16 cellular contexts compared by ENCODE assay signal in genomic region chr9:123678878-123679329, GRCh38.
A peak's percentile ranks its signal among the peaks of the same experiment; 100 is the strongest.
DNase-seq lines count a peak whose midpoint lies in the region; ATAC-seq, FAIRE-seq and TF ChIP-seq lines count a peak whose summit lies in the region.
"Had no signal": no experiment of that assay in that cellular context is flagged by ENCODE, and none has a peak within 500 bp of the region (broad histone marks: within the 10 kb centered on the region; RNA-seq: fewer than 3 reads in every experiment).

No MANE protein-coding gene starts in this region.

- POLR2A ChIA-PET in A549 (lab: Yijun Ruan, JAX): no interaction called here
- POLR2A ChIA-PET in PC-3 (lab: Charles Lee; ENCODE audit: unreplicated experiment): no interaction called here

- FAIRE-seq in A549 (lab: Jason Lieb, UNC): no peak
- FAIRE-seq: colon had no signal

- H3K9me2 ChIP-seq in PC-3 (replicated peaks; ENCODE audit: low read length): no peaks in the 10 kb centered on the region

- no peak overlapping the region; a peak in 1 of 7 replicates for H3K27ac Mint-ChIP-seq in H9
- H3K27ac Mint-ChIP-seq: activated naive CD4-positive, alpha-beta T cell treated with anti-CD3 and anti-CD28 coated beads for 36 hours; stimulated activated effector memory CD8-positive, alpha-beta T cell treated with anti-CD3 and anti-CD28 coated beads, Interleukin-12 subunit alpha, Interleukin-12 subunit beta, amount 100 ng/mL, for 72 hours had no signal

- no peak overlapping the region for H4K91ac ChIP-seq in H9 (ENCODE audit: insufficient read length, low read depth, low read length)

- peak overlapping the region; percentile 64 for H3K4me2 ChIP-seq in A549
- peak overlapping the region; percentile 63 for H3K4me2 ChIP-seq in PC-3 (ENCODE audit: low read length)
- H3K4me2 ChIP-seq in H9 (ENCODE audit: insufficient read depth, insufficient read length, low read length): no peak overlapping the region

- H2BK20ac ChIP-seq in H9 (ENCODE audit: low read depth, low read length, poor library complexity, severe bottlenecking): no peak overlapping the region

- no peak overlapping the region for H4K5ac ChIP-seq in H9 (ENCODE audit: insufficient read length, low read depth, low read length)

- H3K9me3 Mint-ChIP-seq in H9: peaks cover 8 to 11% of the 10 kb centered on the region in 2 experiments
- H3K9me3 Mint-ChIP-seq: stimulated activated effector memory CD8-positive, alpha-beta T cell treated with anti-CD3 and anti-CD28 coated beads, Interleukin-12 subunit alpha, Interleukin-12 subunit beta, amount 100 ng/mL, for 72 hours had no signal

- H3K27me3 Mint-ChIP-seq in H9 (ENCODE audit: low read depth): peaks cover 1% of the 10 kb centered on the region; the same call in 1 of the 2 replicates

- H2BK120ac ChIP-seq in H9 (ENCODE audit: low read depth, low read length, poor library complexity, severe bottlenecking): no peak overlapping the region

- H4K8ac ChIP-seq in H9 (replicated peaks; ENCODE audit: insufficient read length, low read depth, low read length): no peak overlapping the region

- TF ChIP-seq RAD21 in A549 (conservative IDR thresholded peaks at IDR 0.05 in 1 of 2, IDR thresholded peaks at IDR 0.05 in 1 of 2): no peak

- BruUV-seq in PC-3 (replicated peaks; lab: Mats Ljungman, UMichigan): no TSS peak

- ATAC-seq in A549 (no peak; a peak in 1 of 6 replicates), PC-3 (peak; percentile 27), left lung (peak; percentile 36), GM19455 (IDR thresholded peaks at IDR 0.05; ENCODE audit: unreplicated experiment) (no peak)

- H3F3A ChIP-seq in PC-3 (ENCODE audit: low read length, unreplicated experiment): no peaks in the 10 kb centered on the region

- H2BK12ac ChIP-seq in H9 (ENCODE audit: insufficient read length, low read depth, low read length): no peak overlapping the region

- H3K36me3 ChIP-seq in PC-3 (ENCODE audit: low read depth, low read length) (no peaks in the 10 kb centered on the region), left lung (peaks cover 0 to 5% of the 10 kb centered on the region in 2 donors)
- H3K36me3 ChIP-seq: esophagus muscularis mucosa had no signal

- H3K79me1 ChIP-seq in H9 (ENCODE audit: insufficient read depth, low read depth, low read length, poor library complexity, severe bottlenecking): no peaks in the 10 kb centered on the region

- H3K9me3 ChIP-seq in A549 (peaks cover 4% of the 10 kb centered on the region; the same call in 1 of the 3 replicates), PC-3 (ENCODE audit: low read length) (no peaks in the 10 kb centered on the region), left lung (no peaks in the 10 kb centered on the region), H9 (ENCODE audit: control insufficient read depth, low read depth, low read length) (no peaks in the 10 kb centered on the region)
- H3K9me3 ChIP-seq: esophagus muscularis mucosa had no signal

- H3T11ph ChIP-seq in H9 (ENCODE audit: low read length): no peak overlapping the region

- 0 out of 6 replicates have a peak overlapping the region, but pooled peaks of 1 of the 2 experiments have one; percentile 32 for H3K27ac ChIP-seq in A549
- H3K27ac ChIP-seq in PC-3 (ENCODE audit: low read length): peak overlapping the region; percentile 75
- no peak overlapping the region for H3K27ac ChIP-seq in left lung
- no peak overlapping the region for H3K27ac ChIP-seq in H9 (ENCODE audit: insufficient read length, low read depth, low read length)
- H3K27ac ChIP-seq: esophagus muscularis mucosa had no signal

- no peak overlapping the region for H3K56ac ChIP-seq in H9 (ENCODE audit: insufficient read length, low read depth, low read length)

- DNase-seq in A549 (ENCODE audit: low read depth in 1 of 2, low spot score in 1 of 2): no peak
- no peak for DNase-seq in GM12865 (ENCODE audit: low read depth)
- DNase-seq in PC-3: peak; percentile 14
- DNase-seq in left lung: no peak
- no peak for DNase-seq in GM13976 (ENCODE audit: low spot score)
- DNase-seq in NCI-H1436 treated with DMSO at 0.1 percent for 48 hours (lab: John Stamatoyannopoulos, UW): no peak
- DNase-seq in H9: no peak
- DNase-seq: activated CD8-positive, alpha-beta memory T cell treated with anti-CD3 and anti-CD28 coated beads for 24 hours; AML-193; stimulated activated CD4-positive, alpha-beta T cell treated with anti-CD3 and anti-CD28 coated beads, Interleukin-2, amount 100 ng/mL, for 48 hours; T1000 had no signal

- peaks cover 8 to 35% (median 30%) of the 10 kb centered on the region in 3 experiments for H3K36me3 Mint-ChIP-seq in H9 (ENCODE audit: insufficient read depth in 1 of 3, low read depth in 3 of 3)

- H3K23ac ChIP-seq in H9 (ENCODE audit: insufficient read length, low read depth, low read length): no peak overlapping the region

- H2AFZ ChIP-seq in PC-3 (ENCODE audit: low read length) (no peak overlapping the region), H9 (ENCODE audit: low read length) (no peak overlapping the region)

- in situ Hi-C loops in GM13976 (cut with MboI; ENCODE audit: low sequenced_read_pairs, unreplicated experiment): no loop called here

- H3K4ac ChIP-seq in H9 (ENCODE audit: low read depth, low read length): no peak overlapping the region

- H2BK5ac ChIP-seq in H9 (ENCODE audit: insufficient read length, low read length): no peak overlapping the region

- H3K14ac ChIP-seq in H9 (ENCODE audit: insufficient read depth, low read length): no peak overlapping the region

- H4K20me1 ChIP-seq in PC-3 (ENCODE audit: low read length) (no peaks in the 10 kb centered on the region), H9 (ENCODE audit: control insufficient read depth, insufficient read depth, insufficient read length) (no peaks in the 10 kb centered on the region)

- no peak overlapping the region for H3K4me3 Mint-ChIP-seq in H9
- H3K4me3 Mint-ChIP-seq: activated naive CD4-positive, alpha-beta T cell treated with anti-CD3 and anti-CD28 coated beads for 36 hours; stimulated activated effector memory CD8-positive, alpha-beta T cell treated with anti-CD3 and anti-CD28 coated beads, Interleukin-12 subunit alpha, Interleukin-12 subunit beta, amount 100 ng/mL, for 72 hours had no signal

- no peak for TF ChIP-seq EP300 in A549 (IDR thresholded peaks at IDR 0.05)

- no peak overlapping the region for H3K9ac ChIP-seq in PC-3 (ENCODE audit: low read length)
- no peak overlapping the region for H3K9ac ChIP-seq in H9 (ENCODE audit: extremely low read depth, insufficient read length, low read length)

- intact Hi-C loops in PC-3 (cut with micrococcal nuclease): no loop called here
- intact Hi-C loops in left lung (cut with DNase I): no loop called here

- no peaks in the 10 kb centered on the region for H3K23me2 ChIP-seq in H9 (ENCODE audit: insufficient read length, low read depth, low read length, poor library complexity, severe bottlenecking)

- H3K79me2 ChIP-seq in PC-3 (ENCODE audit: low read length) (no peaks in the 10 kb centered on the region), H9 (ENCODE audit: insufficient read depth, low read length) (no peaks in the 10 kb centered on the region)

- H3K4me1 Mint-ChIP-seq in H9: no peaks in the 10 kb centered on the region; a peak in 1 of 4 replicates

- WGBS in A549 (ENCODE audit: missing lambda C conversion rate): 6% methylated on average over 5 of the region's 5 CpGs
- no CpG with 5 or more reads among the region's 5 CpGs for WGBS in H9 (ENCODE audit: extremely low coverage, insufficient read length, low lambda C conversion rate)

- no peak overlapping the region for H2AK5ac ChIP-seq in H9 (ENCODE audit: insufficient read length, low read length)

- H3K4me3 ChIP-seq in A549: no peak overlapping the region
- H3K4me3 ChIP-seq in GM12865 (ENCODE audit: low read depth, low read length): peak overlapping the region; percentile 14; the same call in 1 of the 2 replicates
- no peak overlapping the region for H3K4me3 ChIP-seq in PC-3 (ENCODE audit: low read length)
- no peak overlapping the region for H3K4me3 ChIP-seq in left lung
- H3K4me3 ChIP-seq: esophagus muscularis mucosa had no signal

- CTCF ChIA-PET in A549 (lab: Yijun Ruan, JAX): interaction anchor here (1.0 kb wide), 1 partner anchor 16 kb away, joined by 4 read pairs; no protein-coding TSS in a partner anchor
- CTCF ChIA-PET in PC-3 (lab: Charles Lee): no interaction called here

- TF ChIP-seq CTCF in A549 (IDR thresholded peaks at IDR 0.05) (no peak), GM12865 (IDR thresholded peaks at IDR 0.05; ENCODE audit: insufficient read depth, low read depth, low read length, missing control alignments) (no peak), PC-3 (conservative IDR thresholded peaks at IDR 0.05; ENCODE audit: low read depth, low read length) (no peak), left lung (IDR thresholded peaks at IDR 0.05) (no peak), GM13976 (IDR thresholded peaks at IDR 0.05; ENCODE audit: borderline replicate concordance, control extremely low read depth, extremely low read depth, insufficient read depth, missing control alignments) (no peak), H9 (conservative IDR thresholded peaks at IDR 0.05) (no peak)

- TF ChIP-seq POLR2A in A549 (IDR thresholded peaks at IDR 0.05; ENCODE audit: low read length): no peak

- H3K4me1 ChIP-seq in A549: peaks cover 23% of the 10 kb centered on the region
- H3K4me1 ChIP-seq in PC-3 (ENCODE audit: insufficient read depth, low read length): peaks cover 19% of the 10 kb centered on the region
- H3K4me1 ChIP-seq in left lung: peaks cover 10 to 24% of the 10 kb centered on the region in 2 donors
- H3K4me1 ChIP-seq in H9 (ENCODE audit: insufficient read depth, low read length): no peaks in the 10 kb centered on the region

- no peak overlapping the region for H3K18ac ChIP-seq in H9 (ENCODE audit: insufficient read length, low read depth, low read length)

- no peak overlapping the region for H2BK15ac ChIP-seq in H9 (ENCODE audit: low read depth, low read length)

- H3K27me3 ChIP-seq in PC-3 (ENCODE audit: low read length) (no peaks in the 10 kb centered on the region), left lung (no peaks in the 10 kb centered on the region), H9 (ENCODE audit: insufficient read depth, low read length) (no peaks in the 10 kb centered on the region)
- H3K27me3 ChIP-seq: esophagus muscularis mucosa had no signal

TF ChIP-seq in A549, 52 proteins besides CTCF, POLR2A, EP300 and RAD21 (continues in another document):
- TF ChIP-seq ZC3H11A (IDR thresholded peaks at IDR 0.05) (no peak), FOSL2 (IDR thresholded peaks at IDR 0.05) (no peak), FOSL2 (CRISPR knock-in tag; IDR thresholded peaks at IDR 0.05) (no peak), CBX8 (IDR thresholded peaks at IDR 0.05) (no peak), JUNB (IDR thresholded peaks at IDR 0.05) (no peak), RARB (CRISPR knock-in tag; IDR thresholded peaks at IDR 0.05) (no peak)
- TF ChIP-seq, protein P1, sequence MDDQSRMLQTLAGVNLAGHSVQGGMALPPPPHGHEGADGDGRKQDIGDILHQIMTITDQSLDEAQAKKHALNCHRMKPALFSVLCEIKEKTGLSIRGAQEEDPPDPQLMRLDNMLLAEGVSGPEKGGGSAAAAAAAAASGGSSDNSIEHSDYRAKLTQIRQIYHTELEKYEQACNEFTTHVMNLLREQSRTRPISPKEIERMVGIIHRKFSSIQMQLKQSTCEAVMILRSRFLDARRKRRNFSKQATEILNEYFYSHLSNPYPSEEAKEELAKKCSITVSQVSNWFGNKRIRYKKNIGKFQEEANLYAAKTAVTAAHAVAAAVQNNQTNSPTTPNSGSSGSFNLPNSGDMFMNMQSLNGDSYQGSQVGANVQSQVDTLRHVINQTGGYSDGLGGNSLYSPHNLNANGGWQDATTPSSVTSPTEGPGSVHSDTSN (IDR thresholded peaks at IDR 0.05): no peak

Comparison
In these comparisons a context has a peak if more than half of its experiments do, and no peak if none do; other contexts are left out.
1. ATAC-seq: peak in PC-3 (single experiment) and left lung (single experiment); none in A549 (0 of 2) and GM19455 (single experiment).